ENCODE assay signal across 1 cellular context in the genomic region with DNA sequence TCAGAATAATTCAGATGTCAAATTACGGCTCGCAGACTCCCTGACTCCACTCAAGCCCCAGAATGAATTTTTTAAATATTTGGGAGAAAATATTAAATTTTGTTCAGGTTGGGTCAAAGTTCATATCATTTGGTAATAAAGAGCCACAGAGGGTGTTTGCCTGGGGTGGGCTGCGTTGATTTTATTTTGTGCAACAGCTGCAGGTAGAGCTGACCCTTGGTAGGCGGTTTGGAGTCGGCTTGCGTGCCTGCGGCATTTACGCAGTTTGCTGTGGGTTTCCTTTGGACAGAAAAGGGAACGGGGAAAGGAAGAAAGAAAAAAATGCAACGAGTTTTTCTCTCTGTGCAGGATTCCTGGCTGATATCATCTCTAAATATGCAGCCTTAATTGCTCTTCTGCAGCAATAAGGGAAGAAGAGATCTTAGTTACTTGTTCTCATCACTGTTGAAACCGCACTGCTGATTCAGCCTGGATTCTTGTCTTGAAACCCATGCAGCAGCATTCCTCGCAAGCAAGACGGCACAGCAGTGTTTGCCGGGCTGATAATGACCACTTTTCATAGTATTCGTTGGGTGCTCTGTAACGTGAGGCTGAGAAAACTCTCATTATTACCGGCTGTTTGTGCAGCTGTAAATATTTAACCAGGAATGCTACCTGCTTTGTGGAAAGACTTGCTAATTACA.
A peak's percentile ranks its signal among the peaks of the same experiment; 100 is the strongest.
TF ChIP-seq lines count a peak whose summit lies in the region.

No MANE protein-coding gene starts in this region.

TF ChIP-seq in HepG2, 621 proteins besides CTCF, POLR2A, EP300 and RAD21 (continued from another document and continues in another):
- TF ChIP-seq, protein P1, sequence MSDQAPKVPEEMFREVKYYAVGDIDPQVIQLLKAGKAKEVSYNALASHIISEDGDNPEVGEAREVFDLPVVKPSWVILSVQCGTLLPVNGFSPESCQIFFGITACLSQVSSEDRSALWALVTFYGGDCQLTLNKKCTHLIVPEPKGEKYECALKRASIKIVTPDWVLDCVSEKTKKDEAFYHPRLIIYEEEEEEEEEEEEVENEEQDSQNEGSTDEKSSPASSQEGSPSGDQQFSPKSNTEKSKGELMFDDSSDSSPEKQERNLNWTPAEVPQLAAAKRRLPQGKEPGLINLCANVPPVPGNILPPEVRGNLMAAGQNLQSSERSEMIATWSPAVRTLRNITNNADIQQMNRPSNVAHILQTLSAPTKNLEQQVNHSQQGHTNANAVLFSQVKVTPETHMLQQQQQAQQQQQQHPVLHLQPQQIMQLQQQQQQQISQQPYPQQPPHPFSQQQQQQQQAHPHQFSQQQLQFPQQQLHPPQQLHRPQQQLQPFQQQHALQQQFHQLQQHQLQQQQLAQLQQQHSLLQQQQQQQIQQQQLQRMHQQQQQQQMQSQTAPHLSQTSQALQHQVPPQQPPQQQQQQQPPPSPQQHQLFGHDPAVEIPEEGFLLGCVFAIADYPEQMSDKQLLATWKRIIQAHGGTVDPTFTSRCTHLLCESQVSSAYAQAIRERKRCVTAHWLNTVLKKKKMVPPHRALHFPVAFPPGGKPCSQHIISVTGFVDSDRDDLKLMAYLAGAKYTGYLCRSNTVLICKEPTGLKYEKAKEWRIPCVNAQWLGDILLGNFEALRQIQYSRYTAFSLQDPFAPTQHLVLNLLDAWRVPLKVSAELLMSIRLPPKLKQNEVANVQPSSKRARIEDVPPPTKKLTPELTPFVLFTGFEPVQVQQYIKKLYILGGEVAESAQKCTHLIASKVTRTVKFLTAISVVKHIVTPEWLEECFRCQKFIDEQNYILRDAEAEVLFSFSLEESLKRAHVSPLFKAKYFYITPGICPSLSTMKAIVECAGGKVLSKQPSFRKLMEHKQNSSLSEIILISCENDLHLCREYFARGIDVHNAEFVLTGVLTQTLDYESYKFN (CRISPR knock-in tag; conservative IDR thresholded peaks at IDR 0.05): peak; percentile 52; the same call in 1 of the 2 replicates
- peak; percentile 32; the same call in 1 of the 2 replicates for TF ChIP-seq ZFX (CRISPR knock-in tag; IDR thresholded peaks at IDR 0.05; ENCODE audit: low read depth)
- TF ChIP-seq, protein P2, sequence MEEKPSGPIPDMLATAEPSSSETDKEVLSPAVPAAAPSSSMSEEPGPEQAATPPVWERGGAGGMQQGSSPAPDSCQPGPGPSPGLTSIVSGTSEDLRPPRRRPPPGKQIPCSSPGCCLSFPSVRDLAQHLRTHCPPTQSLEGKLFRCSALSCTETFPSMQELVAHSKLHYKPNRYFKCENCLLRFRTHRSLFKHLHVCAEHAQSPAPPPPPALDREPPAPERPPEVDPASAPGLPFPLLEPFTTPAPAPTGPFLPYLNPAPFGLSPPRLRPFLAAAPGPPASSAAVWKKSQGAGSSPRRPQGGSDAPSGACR (CRISPR knock-in tag; IDR thresholded peaks at IDR 0.05): no peak
- TF ChIP-seq ZNF124 (CRISPR knock-in tag; IDR thresholded peaks at IDR 0.05): 0 out of 2 replicates have a peak, but pooled peaks have one; percentile 11
- no peak for TF ChIP-seq JDP2 (CRISPR knock-in tag; IDR thresholded peaks at IDR 0.05; ENCODE audit: borderline replicate concordance)
- TF ChIP-seq PAX8 (CRISPR knock-in tag; IDR thresholded peaks at IDR 0.05; ENCODE audit: borderline replicate concordance): 0 out of 2 replicates have a peak, but pooled peaks have one; percentile 26
- peak; percentile 37; the same call in 1 of the 2 replicates for TF ChIP-seq HOXA3 (CRISPR knock-in tag; IDR thresholded peaks at IDR 0.05)
- no peak for TF ChIP-seq ZBTB3 (CRISPR knock-in tag; IDR thresholded peaks at IDR 0.05; ENCODE audit: borderline replicate concordance, low read depth)
- TF ChIP-seq, protein P3, sequence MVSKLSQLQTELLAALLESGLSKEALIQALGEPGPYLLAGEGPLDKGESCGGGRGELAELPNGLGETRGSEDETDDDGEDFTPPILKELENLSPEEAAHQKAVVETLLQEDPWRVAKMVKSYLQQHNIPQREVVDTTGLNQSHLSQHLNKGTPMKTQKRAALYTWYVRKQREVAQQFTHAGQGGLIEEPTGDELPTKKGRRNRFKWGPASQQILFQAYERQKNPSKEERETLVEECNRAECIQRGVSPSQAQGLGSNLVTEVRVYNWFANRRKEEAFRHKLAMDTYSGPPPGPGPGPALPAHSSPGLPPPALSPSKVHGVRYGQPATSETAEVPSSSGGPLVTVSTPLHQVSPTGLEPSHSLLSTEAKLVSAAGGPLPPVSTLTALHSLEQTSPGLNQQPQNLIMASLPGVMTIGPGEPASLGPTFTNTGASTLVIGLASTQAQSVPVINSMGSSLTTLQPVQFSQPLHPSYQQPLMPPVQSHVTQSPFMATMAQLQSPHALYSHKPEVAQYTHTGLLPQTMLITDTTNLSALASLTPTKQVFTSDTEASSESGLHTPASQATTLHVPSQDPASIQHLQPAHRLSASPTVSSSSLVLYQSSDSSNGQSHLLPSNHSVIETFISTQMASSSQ (IDR thresholded peaks at IDR 0.05; ENCODE audit: low read depth): peak; percentile 85
- TF ChIP-seq, protein P3 (CRISPR knock-in tag; IDR thresholded peaks at IDR 0.05; ENCODE audit: borderline replicate concordance): peak; percentile 83
- TF ChIP-seq CBX5 (CRISPR knock-in tag; IDR thresholded peaks at IDR 0.05; ENCODE audit: borderline replicate concordance): 0 out of 2 replicates have a peak, but pooled peaks have one; percentile 34
- no peak for TF ChIP-seq ZNF761 (CRISPR knock-in tag; conservative IDR thresholded peaks at IDR 0.05)
- TF ChIP-seq ARNT2 (CRISPR knock-in tag; IDR thresholded peaks at IDR 0.05; ENCODE audit: low read depth): 0 out of 2 replicates have a peak, but pooled peaks have one; percentile 48
- peak; percentile 69; the same call in 1 of the 2 replicates for TF ChIP-seq ZNF292 (CRISPR knock-in tag; IDR thresholded peaks at IDR 0.05; ENCODE audit: borderline replicate concordance, low read depth)
- TF ChIP-seq XBP1 (CRISPR knock-in tag; IDR thresholded peaks at IDR 0.05): no peak
- TF ChIP-seq ZZZ3 (CRISPR knock-in tag; IDR thresholded peaks at IDR 0.05; ENCODE audit: borderline replicate concordance): no peak
- TF ChIP-seq HNF1B (CRISPR knock-in tag; IDR thresholded peaks at IDR 0.05): no peak; the same call in 1 of the 2 replicates
- TF ChIP-seq ZNF556 (CRISPR knock-in tag; IDR thresholded peaks at IDR 0.05; ENCODE audit: borderline replicate concordance): peak; percentile 29; the same call in 1 of the 2 replicates
- TF ChIP-seq EHMT2 (IDR thresholded peaks at IDR 0.05; ENCODE audit: borderline replicate concordance, low read depth, low read length): no peak
- peak; percentile 79 for TF ChIP-seq FOXP4 (CRISPR knock-in tag; IDR thresholded peaks at IDR 0.05)
- TF ChIP-seq ATRX (CRISPR knock-in tag; IDR thresholded peaks at IDR 0.05; ENCODE audit: borderline replicate concordance): no peak
- 0 out of 2 replicates have a peak, but pooled peaks have one; percentile 17 for TF ChIP-seq STAG1 (CRISPR knock-in tag; IDR thresholded peaks at IDR 0.05)
- no peak for TF ChIP-seq SP140L (CRISPR knock-in tag; IDR thresholded peaks at IDR 0.05; ENCODE audit: borderline replicate concordance)
- TF ChIP-seq CCDC6 (CRISPR knock-in tag; IDR thresholded peaks at IDR 0.05): no peak
- TF ChIP-seq HDAC1 (CRISPR knock-in tag; IDR thresholded peaks at IDR 0.05): 0 out of 2 replicates have a peak, but pooled peaks have one; percentile 20
- no peak for TF ChIP-seq PLSCR1 (CRISPR knock-in tag; IDR thresholded peaks at IDR 0.05; ENCODE audit: borderline replicate concordance)
- TF ChIP-seq YEATS2 (CRISPR knock-in tag; IDR thresholded peaks at IDR 0.05; ENCODE audit: borderline replicate concordance): no peak
- TF ChIP-seq ZNF691 (CRISPR knock-in tag; IDR thresholded peaks at IDR 0.05; ENCODE audit: borderline replicate concordance, low read depth): no peak
- no peak for TF ChIP-seq ZNF224 (CRISPR knock-in tag; IDR thresholded peaks at IDR 0.05)
- TF ChIP-seq ZNF703 (CRISPR knock-in tag; IDR thresholded peaks at IDR 0.05; ENCODE audit: borderline replicate concordance): no peak
- no peak for TF ChIP-seq ZNF44 (CRISPR knock-in tag; IDR thresholded peaks at IDR 0.05)
- TF ChIP-seq SOX5 (CRISPR knock-in tag; IDR thresholded peaks at IDR 0.05; ENCODE audit: borderline replicate concordance): peak; percentile 76; the same call in 1 of the 2 replicates
- TF ChIP-seq MNT (IDR thresholded peaks at IDR 0.05): no peak
- peak; percentile 71 for TF ChIP-seq ZNF331 (CRISPR knock-in tag; IDR thresholded peaks at IDR 0.05)
- TF ChIP-seq ZNF264 (CRISPR knock-in tag; IDR thresholded peaks at IDR 0.05): no peak
- peak; percentile 48; the same call in 1 of the 2 replicates for TF ChIP-seq IRF2 (CRISPR knock-in tag; IDR thresholded peaks at IDR 0.05)
- TF ChIP-seq HMG20B (CRISPR knock-in tag; conservative IDR thresholded peaks at IDR 0.05): 0 out of 2 replicates have a peak, but pooled peaks have one; percentile 22
- no peak for TF ChIP-seq ZBTB7B (CRISPR knock-in tag; IDR thresholded peaks at IDR 0.05)
- 0 out of 2 replicates have a peak, but pooled peaks have one; percentile 33 for TF ChIP-seq TAF1 (CRISPR knock-in tag; IDR thresholded peaks at IDR 0.05)
- no peak for TF ChIP-seq ZNF766 (CRISPR knock-in tag; IDR thresholded peaks at IDR 0.05; ENCODE audit: borderline replicate concordance)
